In the genomic region with DNA sequence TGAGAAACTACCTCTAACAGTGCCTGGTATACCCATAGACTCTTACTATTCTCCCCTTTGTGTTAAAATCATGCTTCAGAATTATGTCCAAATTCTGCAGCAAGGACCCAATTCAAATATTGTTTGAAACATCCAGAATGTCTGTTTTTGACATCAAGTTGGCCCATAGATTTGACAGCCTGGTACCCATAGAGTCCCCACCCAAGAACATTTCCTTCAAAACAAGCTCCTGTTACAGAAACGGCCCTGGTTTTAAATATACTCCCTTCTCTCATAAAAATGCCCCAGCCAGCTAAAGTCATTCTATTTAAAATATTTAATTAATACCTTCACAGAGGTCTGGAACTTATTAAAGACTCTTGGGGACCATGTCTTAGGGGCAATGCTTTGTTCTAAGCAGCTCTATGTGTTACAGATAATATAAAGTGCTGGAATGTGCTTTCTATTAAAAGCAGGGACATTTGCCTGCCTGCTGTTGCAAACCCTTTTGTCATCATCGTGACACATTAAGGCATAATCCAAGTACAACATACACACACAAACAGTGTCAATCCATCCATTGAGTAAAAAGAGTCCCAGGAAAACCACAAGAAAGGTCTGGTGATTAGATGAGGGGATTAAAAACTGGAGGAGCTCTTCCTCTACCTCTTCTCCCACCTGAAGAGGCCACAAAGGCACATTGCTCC, we compare ENCODE assay signal across 19 cellular contexts.
"Had no signal": no experiment of that assay in that cellular context is flagged by ENCODE, and none has a peak within 500 bp of the region (broad histone marks: within the 10 kb centered on the region; RNA-seq: fewer than 3 reads in every experiment).

No MANE protein-coding gene starts in this region.

- H3K27ac ChIP-seq: body of pancreas, coronary artery, lower lobe of right lung, spleen, suprapubic skin had no signal

- H3K36me3 ChIP-seq: lower lobe of right lung, spleen, suprapubic skin had no signal

- H3K4me3 ChIP-seq: body of pancreas, coronary artery, lower lobe of right lung, spleen, suprapubic skin had no signal

- H3K27me3 ChIP-seq: body of pancreas, suprapubic skin had no signal

- DNase-seq: activated CD4-positive, alpha-beta memory T cell treated with anti-CD3 and anti-CD28 coated beads, Interleukin-2, amount 10 ng/mL, durations not matched to agents 7 days and 5 days; activated gamma-delta T cell treated with Interleukin-2 at 50 U/mL for 16 hours; activated T-cell treated with anti-CD3 and anti-CD28 coated beads, Interleukin-2, amount 50 U/mL, for 72 hours; body of pancreas; central memory CD4-positive, alpha-beta T cell; effector CD8-positive, alpha-beta T cell; hypothalamus; lower lobe of right lung; posterior cingulate gyrus; right cardiac atrium; spleen; stimulated activated CD4-positive, alpha-beta T cell treated with anti-CD3 and anti-CD28 coated beads, Interleukin-1b, Interleukin-23, amount 100 ng/mL, for 48 hours; stimulated activated naive CD8-positive, alpha-beta T cell treated with anti-CD3 and anti-CD28 coated beads, Interleukin-15, Interleukin-2, amounts not matched to agents 100 U/mL and 50 U/mL, for 24 hours had no signal

- H3K4me1 ChIP-seq: lower lobe of right lung, spleen, suprapubic skin had no signal

- H3K27ac Mint-ChIP-seq: activated CD4-positive, alpha-beta memory T cell treated with anti-CD3 and anti-CD28 coated beads, Interleukin-2, amount 10 ng/mL, durations not matched to agents 7 days and 5 days; activated T-cell treated with anti-CD3 and anti-CD28 coated beads, Interleukin-2, amount 50 U/mL, for 72 hours; mesothelial cell of epicardium; T-helper 2 cell treated with Interferon-gamma antibody and Interleukin-4, amounts not matched to agents 5 μg/mL and 100 μg/mL, for 36 hours; type B pancreatic cell had no signal

- H3K4me3 Mint-ChIP-seq: activated CD4-positive, alpha-beta memory T cell treated with anti-CD3 and anti-CD28 coated beads, Interleukin-2, amount 10 ng/mL, durations not matched to agents 7 days and 5 days; activated T-cell treated with anti-CD3 and anti-CD28 coated beads, Interleukin-2, amount 50 U/mL, for 72 hours; mesothelial cell of epicardium; T-helper 2 cell treated with Interferon-gamma antibody and Interleukin-4, amounts not matched to agents 5 μg/mL and 100 μg/mL, for 36 hours; type B pancreatic cell had no signal

- H3K36me3 Mint-ChIP-seq: mesothelial cell of epicardium, type B pancreatic cell had no signal

- H3K27me3 Mint-ChIP-seq: type B pancreatic cell had no signal

- H3K9me3 Mint-ChIP-seq: activated CD4-positive, alpha-beta memory T cell treated with anti-CD3 and anti-CD28 coated beads, Interleukin-2, amount 10 ng/mL, durations not matched to agents 7 days and 5 days; activated T-cell treated with anti-CD3 and anti-CD28 coated beads, Interleukin-2, amount 50 U/mL, for 72 hours; T-helper 2 cell treated with Interferon-gamma antibody and Interleukin-4, amounts not matched to agents 5 μg/mL and 100 μg/mL, for 36 hours; type B pancreatic cell had no signal

- ATAC-seq: activated CD4-positive, CD25-positive, alpha-beta regulatory T cell treated with anti-CD3 and anti-CD28 coated beads, Interleukin-2, amount 50 U/mL, for 24 hours; activated T-cell treated with anti-CD3 and anti-CD28 coated beads, Interleukin-2, amount 50 U/mL, for 72 hours; body of pancreas; lower lobe of right lung; right cardiac atrium; stimulated activated naive CD8-positive, alpha-beta T cell treated with anti-CD3 and anti-CD28 coated beads, Interleukin-15, Interleukin-2, amounts not matched to agents 100 U/mL and 50 U/mL, for 24 hours had no signal
